Comparison of ENCODE assay signal across 15 cellular contexts in genomic region chr13:111209613-111210012, GRCh38.
DNase-seq lines count a peak whose midpoint lies in the region; ATAC-seq, FAIRE-seq and TF ChIP-seq lines count a peak whose summit lies in the region.
"Had no signal": no experiment of that assay in that cellular context is flagged by ENCODE, and none has a peak within 500 bp of the region (broad histone marks: within the 10 kb centered on the region; RNA-seq: fewer than 3 reads in every experiment).

No MANE protein-coding gene starts in this region.

- CTCF ChIA-PET in SK-N-SH (lab: Yijun Ruan, JAX) = no interaction called here
- CTCF ChIA-PET in H1 (lab: Charles Lee; ENCODE audit: partially characterized antibody) = interaction anchor here (9.6 kb wide), 1 partner anchor 23 kb away, joined by 65 read pairs; no protein-coding TSS in a partner anchor
- CTCF ChIA-PET in naive thymus-derived CD4-positive, alpha-beta T cell (lab: Charles Lee) = no interaction called here

- peak overlapping the region; percentile 10; the same call in 1 of the 2 replicates for H2BK12ac ChIP-seq in H1 (ENCODE audit: low read depth, low read length)

- no peaks in the 10 kb centered on the region for H3K27me3 Mint-ChIP-seq in naive thymus-derived CD4-positive, alpha-beta T cell
- no peaks in the 10 kb centered on the region for H3K27me3 Mint-ChIP-seq in type B pancreatic cell

- no peak for TF ChIP-seq POLR2A in H1 (IDR thresholded peaks at IDR 0.05; ENCODE audit: control extremely low read depth in 1 of 2, low read depth in 2 of 2, low read length in 2 of 2)

- H2AFZ ChIP-seq in SK-N-SH (ENCODE audit: low read depth) = no peak overlapping the region
- no peak overlapping the region for H2AFZ ChIP-seq in H1 (ENCODE audit: low read length)

- TF ChIP-seq CTCF in SK-N-SH (IDR thresholded peaks at IDR 0.05) = no peak
- TF ChIP-seq CTCF in H1 (IDR thresholded peaks at IDR 0.05; ENCODE audit: control extremely low read depth in 1 of 3, insufficient read depth in 1 of 3, low read depth in 1 of 3, low read length in 3 of 3) = no peak
- no peak for TF ChIP-seq CTCF in type B pancreatic cell (conservative IDR thresholded peaks at IDR 0.05)

- H3K4me1 ChIP-seq in SK-N-SH (ENCODE audit: control insufficient read depth in 1 of 2, insufficient read depth in 2 of 2, low read depth in 1 of 2, low read length in 1 of 2) (peaks cover 18 to 31% of the 10 kb centered on the region in 2 experiments; a peak in 3 of 4 replicates), H1 (replicated peaks in 1 of 4; ENCODE audit: control insufficient read depth in 3 of 4, insufficient read depth in 4 of 4, low read length in 3 of 4) (peaks cover 14 to 46% (median 32%) of the 10 kb centered on the region in 4 experiments)
- H3K4me1 ChIP-seq in naive thymus-derived CD4-positive, alpha-beta T cell (ENCODE audit: control insufficient read depth in 2 of 2, insufficient read depth in 2 of 2, low read length in 2 of 2) = no peaks in the 10 kb centered on the region

- peak overlapping the region in 7 of 9 donors; percentile 1 to 88 (median 15) for H3K27ac Mint-ChIP-seq in naive thymus-derived CD4-positive, alpha-beta T cell
- peak overlapping the region; percentile 61 for H3K27ac Mint-ChIP-seq in type B pancreatic cell

- no peaks in the 10 kb centered on the region for H3K9me2 ChIP-seq in SK-N-SH

- no peak overlapping the region for H2AK5ac ChIP-seq in H1 (ENCODE audit: low read depth, low read length)

- no peaks in the 10 kb centered on the region for H3K27me3 ChIP-seq in SK-N-SH (ENCODE audit: insufficient read depth)
- H3K27me3 ChIP-seq in H1 (replicated peaks in 1 of 4; ENCODE audit: control insufficient read depth in 3 of 4, extremely low read depth in 1 of 4, insufficient read depth in 3 of 4, low read length in 3 of 4) = no peaks in the 10 kb centered on the region
- H3K27me3 ChIP-seq in naive thymus-derived CD4-positive, alpha-beta T cell (ENCODE audit: control insufficient read depth in 2 of 2, insufficient read depth in 2 of 2, low read length in 2 of 2) = no peaks in the 10 kb centered on the region

- peak overlapping the region; percentile 48; the same call in 1 of the 2 replicates for H3K4me2 ChIP-seq in SK-N-SH
- no peak overlapping the region for H3K4me2 ChIP-seq in H1 (ENCODE audit: insufficient read depth in 1 of 2, low read depth in 2 of 2, low read length in 2 of 2)

- H3K79me2 ChIP-seq in SK-N-SH (ENCODE audit: insufficient read depth) = peaks cover 91% of the 10 kb centered on the region
- peaks cover 0 to 91% of the 10 kb centered on the region in 2 experiments; a peak in 3 of 4 replicates for H3K79me2 ChIP-seq in H1 (ENCODE audit: control insufficient read depth in 1 of 2, insufficient read depth in 2 of 2, low read length in 2 of 2)

- H3K4me3 Mint-ChIP-seq in naive thymus-derived CD4-positive, alpha-beta T cell = no peak overlapping the region
- H3K4me3 Mint-ChIP-seq in type B pancreatic cell = peak overlapping the region; percentile 32

- H3K18ac ChIP-seq in H1 (ENCODE audit: extremely low read depth, low read length) = no peak overlapping the region

- H4K20me1 ChIP-seq in SK-N-SH (ENCODE audit: insufficient read depth) (peaks cover 42% of the 10 kb centered on the region), H1 (replicated peaks in 1 of 2; ENCODE audit: control insufficient read depth in 1 of 2, insufficient read depth in 2 of 2, low read length in 2 of 2) (peaks cover 7 to 18% of the 10 kb centered on the region in 2 experiments)

- H3K9ac ChIP-seq in SK-N-SH (no peak overlapping the region), H1 (replicated peaks in 1 of 4; ENCODE audit: extremely low read depth in 1 of 4, low read depth in 3 of 4, low read length in 3 of 4) (peak overlapping the region in 1 of 4 experiments; percentile 45; a peak in 1 of 7 replicates)

- DNase-seq in SK-N-SH = no peak
- no peak for DNase-seq in H1 (ENCODE audit: low read depth in 1 of 2, low spot score in 2 of 2)
- DNase-seq in naive thymus-derived CD4-positive, alpha-beta T cell = no peak
- DNase-seq in type B pancreatic cell (ENCODE audit: extremely low spot score, unreplicated experiment) = no peak
- DNase-seq in NCI-H2081 (lab: John Stamatoyannopoulos, UW) = no peak
- DNase-seq in ureter (ENCODE audit: low spot score) = no peak
- DNase-seq: activated CD8-positive, alpha-beta memory T cell treated with anti-CD3 and anti-CD28 coated beads for 24 hours; activated naive CD4-positive, alpha-beta T cell; mucosa of descending colon; MV-4-11; stimulated activated CD4-positive, alpha-beta T cell treated with anti-CD3 and anti-CD28 coated beads, Interleukin-4, amount 100 ng/mL, for 24 hours; stimulated activated naive CD4-positive, alpha-beta T cell had no signal

- TF ChIP-seq EP300 in SK-N-SH (IDR thresholded peaks at IDR 0.05; ENCODE audit: borderline replicate concordance in 1 of 2, low read depth in 1 of 2, low read length in 1 of 2) (no peak), H1 (IDR thresholded peaks at IDR 0.05; ENCODE audit: borderline replicate concordance in 1 of 2, low read depth in 2 of 2, low read length in 2 of 2) (no peak)

- H3K36me3 Mint-ChIP-seq in naive thymus-derived CD4-positive, alpha-beta T cell = peaks cover 0 to 24% (median 7%) of the 10 kb centered on the region in 5 donors
- peaks cover 12% of the 10 kb centered on the region for H3K36me3 Mint-ChIP-seq in type B pancreatic cell

- H3K14ac ChIP-seq in H1 (ENCODE audit: insufficient read length) = no peak overlapping the region

- ATAC-seq in SK-N-SH treated with all-trans-retinoic acid at 6 μM for 48 hours (no peak), HG02642 (IDR thresholded peaks at IDR 0.05; ENCODE audit: poor library complexity, unreplicated experiment) (no peak)
- no peak for ATAC-seq in naive thymus-derived CD4-positive, alpha-beta T cell
- ATAC-seq: mucosa of descending colon had no signal

- no peak overlapping the region for H4K91ac ChIP-seq in H1 (replicated peaks; ENCODE audit: insufficient read length, low read length)

- H3F3A ChIP-seq in SK-N-SH (replicated peaks; ENCODE audit: insufficient read depth) = no peaks in the 10 kb centered on the region

- H3K23ac ChIP-seq in H1 (ENCODE audit: insufficient read length) = no peak overlapping the region

- H3K4me3 ChIP-seq in SK-N-SH (ENCODE audit: low read depth in 2 of 2, low read length in 1 of 2) (no peak overlapping the region; a peak in 1 of 4 replicates), H1 (ENCODE audit: extremely low read depth in 1 of 4, insufficient read depth in 2 of 4, low read depth in 3 of 4, low read length in 4 of 4) (no peak overlapping the region)
- no peak overlapping the region for H3K4me3 ChIP-seq in naive thymus-derived CD4-positive, alpha-beta T cell (ENCODE audit: low read length)
- H3K4me3 ChIP-seq: mucosa of descending colon had no signal

- intact Hi-C loops in naive thymus-derived CD4-positive, alpha-beta T cell (cut with micrococcal nuclease) = loop anchor here in 1 of 2 donors (10.0 kb wide), 1 partner anchor 265 kb away; no protein-coding TSS in a partner anchor

- no peak overlapping the region for H2BK15ac ChIP-seq in H1 (ENCODE audit: low read length)

- H3K9me3 Mint-ChIP-seq in naive thymus-derived CD4-positive, alpha-beta T cell = no peaks in the 10 kb centered on the region
- no peaks in the 10 kb centered on the region for H3K9me3 Mint-ChIP-seq in type B pancreatic cell

- 93% methylated on average over 9 of the region's 9 CpGs for WGBS in SK-N-SH (ENCODE audit: low lambda C conversion rate)
- WGBS in H1 (ENCODE audit: extremely low coverage in 1 of 2, insufficient coverage in 1 of 2, insufficient read length in 1 of 2, insufficient replicate concordance in 2 of 2, low coverage in 1 of 2, low lambda C conversion rate in 2 of 2, missing lambda C conversion rate in 1 of 2), 2 experiments = 89% methylated on average over 9 of the region's 9 CpGs; no CpG with 5 or more reads in 1 of the 2 experiments

- no peak overlapping the region for H3K56ac ChIP-seq in H1 (replicated peaks; ENCODE audit: insufficient read length, low read depth, low read length)

- H3K9me3 ChIP-seq in SK-N-SH = no peaks in the 10 kb centered on the region
- H3K9me3 ChIP-seq in H1 (ENCODE audit: insufficient read depth in 2 of 2, low read depth in 1 of 2, low read length in 1 of 2) = no peaks in the 10 kb centered on the region
- H3K9me3 ChIP-seq in naive thymus-derived CD4-positive, alpha-beta T cell (ENCODE audit: control insufficient read depth in 2 of 3, low read length in 3 of 3) = no peaks in the 10 kb centered on the region
- H3K9me3 ChIP-seq: mucosa of descending colon had no signal

- peaks cover 12 to 88% (median 76%) of the 10 kb centered on the region in 7 donors for H3K4me1 Mint-ChIP-seq in naive thymus-derived CD4-positive, alpha-beta T cell
- peaks cover 60% of the 10 kb centered on the region for H3K4me1 Mint-ChIP-seq in type B pancreatic cell (ENCODE audit: unreplicated experiment)

- peaks cover 18% of the 10 kb centered on the region for H3K79me1 ChIP-seq in H1 (ENCODE audit: low read depth, low read length)

- no peak for FAIRE-seq in H1 (lab: Jason Lieb, UNC)

- H2BK20ac ChIP-seq in H1 (ENCODE audit: low read length) = no peak overlapping the region

- H2BK5ac ChIP-seq in H1 (ENCODE audit: low read depth, low read length) = no peak overlapping the region

- no peak overlapping the region for H2BK120ac ChIP-seq in H1 (replicated peaks; ENCODE audit: low read depth, low read length)

- peaks cover 0 to 4% of the 10 kb centered on the region in 2 experiments for H3K36me3 ChIP-seq in SK-N-SH (replicated peaks in 1 of 2; ENCODE audit: control insufficient read depth in 1 of 2, insufficient read depth in 2 of 2, low read length in 1 of 2)
- H3K36me3 ChIP-seq in H1 (ENCODE audit: control insufficient read depth in 2 of 4, insufficient read depth in 4 of 4, low read length in 3 of 4) = no peaks in the 10 kb centered on the region
- peaks cover 0 to 18% (median 0%) of the 10 kb centered on the region in 3 experiments for H3K36me3 ChIP-seq in naive thymus-derived CD4-positive, alpha-beta T cell (ENCODE audit: control insufficient read depth in 2 of 3, insufficient read depth in 3 of 3, low read length in 3 of 3)

- POLR2A ChIA-PET in SK-N-SH (lab: Yijun Ruan, JAX) (no interaction called here), H1 (lab: Charles Lee; ENCODE audit: partially characterized antibody) (no interaction called here)
- POLR2A ChIA-PET in naive thymus-derived CD4-positive, alpha-beta T cell (lab: Charles Lee) = no interaction called here

- TF ChIP-seq RAD21 in SK-N-SH (IDR thresholded peaks at IDR 0.05; ENCODE audit: low read length) (no peak), H1 (IDR thresholded peaks at IDR 0.05 in 1 of 2, conservative IDR thresholded peaks at IDR 0.05 in 1 of 2; ENCODE audit: low read depth in 2 of 2, low read length in 2 of 2) (no peak)

- no peaks in the 10 kb centered on the region; the same call in 1 of the 2 replicates for H3K23me2 ChIP-seq in H1 (ENCODE audit: low read depth, low read length)

- no peak overlapping the region for H4K5ac ChIP-seq in H1 (ENCODE audit: insufficient read length, low read depth, low read length)

- no peak overlapping the region for H4K8ac ChIP-seq in H1 (ENCODE audit: extremely low read depth, insufficient read depth, low read length)

- H3K4ac ChIP-seq in H1 (replicated peaks; ENCODE audit: insufficient read length, low read depth, low read length) = no peak overlapping the region

- H3K27ac ChIP-seq in SK-N-SH (ENCODE audit: low read depth in 2 of 2, low read length in 1 of 2) (peak overlapping the region; percentile 60 to 71; a peak in 3 of 4 replicates), H1 (ENCODE audit: low read depth, low read length) (no peak overlapping the region)
- H3K27ac ChIP-seq in naive thymus-derived CD4-positive, alpha-beta T cell (ENCODE audit: low read depth, low read length) = no peak overlapping the region
- H3K27ac ChIP-seq: 22Rv1 had no signal

Comparison
In these comparisons a context has a peak if more than half of its experiments do, and no peak if none do; other contexts are left out.
1. H3K27ac ChIP-seq: peak in SK-N-SH (2 of 2); none in H1 (single experiment) and naive thymus-derived CD4-positive, alpha-beta T cell (single experiment).